In the genomic region with DNA sequence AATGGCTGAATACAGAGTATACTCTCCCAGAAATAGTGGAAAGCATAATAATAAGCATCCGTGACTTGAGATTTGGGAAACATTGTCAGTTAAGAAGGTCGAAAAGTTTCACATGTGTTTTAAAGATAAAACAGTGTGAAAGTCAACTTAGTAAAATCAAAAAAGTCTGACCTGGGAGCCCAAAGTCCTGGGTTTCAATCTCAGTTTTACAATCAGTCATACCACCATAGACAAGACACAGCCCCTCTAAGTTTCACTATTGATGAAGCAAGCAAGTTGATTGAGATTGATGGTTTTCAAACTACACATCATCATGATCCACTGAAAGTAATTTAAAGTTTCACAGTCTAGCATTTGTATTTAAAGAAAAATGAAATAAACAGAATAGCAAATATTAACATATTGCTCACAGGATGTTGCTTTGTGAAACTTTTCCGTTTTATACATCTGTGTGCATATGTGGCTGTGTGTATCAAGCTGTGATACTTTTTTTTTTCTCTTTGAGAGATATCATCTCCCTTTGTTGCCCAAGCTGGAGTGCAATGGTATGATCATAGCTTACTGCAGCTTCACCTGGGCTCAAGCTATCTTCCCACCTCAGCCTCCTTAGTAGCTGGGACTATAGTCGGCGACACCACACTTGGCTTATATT, we compare ENCODE assay signal across 11 cellular contexts.
DNase-seq lines count a peak whose midpoint lies in the region; ATAC-seq lines count a peak whose summit lies in the region.
"Had no signal": no experiment of that assay in that cellular context is flagged by ENCODE, and none has a peak within 500 bp of the region (broad histone marks: within the 10 kb centered on the region; RNA-seq: fewer than 3 reads in every experiment).

No MANE protein-coding gene starts in this region.

- ATAC-seq in GM21717 (IDR thresholded peaks at IDR 0.05; ENCODE audit: unreplicated experiment), result peak; percentile 97
- peak; percentile 87 for ATAC-seq in HG03342 (IDR thresholded peaks at IDR 0.05; ENCODE audit: unreplicated experiment)
- ATAC-seq: PC-3, sciatic nerve had no signal

- H3K36me3 ChIP-seq in HAP-1 (replicated peaks), result peaks cover 4% of the 10 kb centered on the region

- no peaks in the 10 kb centered on the region for H3K27me3 Mint-ChIP-seq in activated naive CD4-positive, alpha-beta T cell treated with anti-CD3 and anti-CD28 coated beads, Interleukin-2, amount 50 U/mL, for 24 hours

- no peak overlapping the region for H3K4me3 Mint-ChIP-seq in activated naive CD4-positive, alpha-beta T cell treated with anti-CD3 and anti-CD28 coated beads, Interleukin-2, amount 50 U/mL, for 24 hours

- no peaks in the 10 kb centered on the region for H3K27me3 ChIP-seq in HAP-1 (ENCODE audit: low read depth)

- H3K4me1 ChIP-seq in HAP-1, result no peaks in the 10 kb centered on the region

- in situ Hi-C loops in HAP-1 (cut with MboI; ENCODE audit: low sequenced_read_pairs), result no loop called here

- no peak for DNase-seq in activated naive CD4-positive, alpha-beta T cell (lab: John Stamatoyannopoulos, UW)
- no peak for DNase-seq in stimulated activated CD4-positive, alpha-beta T cell treated with anti-CD3 and anti-CD28 coated beads, Interleukin-4, amount 100 ng/mL, for 24 hours
- DNase-seq in HAP-1 (ENCODE audit: low spot score in 2 of 2) (no peak), NCI-H1417 treated with DMSO at 0.1 percent for 48 hours (lab: John Stamatoyannopoulos, UW) (no peak), hypothalamus (lab: John Stamatoyannopoulos, UW) (no peak)
- DNase-seq: activated CD4-positive, alpha-beta T cell treated with anti-CD3 and anti-CD28 coated beads for 4 hours; PC-3 had no signal

- no peaks in the 10 kb centered on the region for H3K9me3 Mint-ChIP-seq in activated naive CD4-positive, alpha-beta T cell treated with anti-CD3 and anti-CD28 coated beads, Interleukin-2, amount 50 U/mL, for 24 hours

- no peak overlapping the region for H3K4me3 ChIP-seq in HAP-1

- H3K4me1 Mint-ChIP-seq in activated naive CD4-positive, alpha-beta T cell treated with anti-CD3 and anti-CD28 coated beads, Interleukin-2, amount 50 U/mL, for 24 hours, result peaks cover 30% of the 10 kb centered on the region

- peak overlapping the region; percentile 52 for H3K27ac Mint-ChIP-seq in activated naive CD4-positive, alpha-beta T cell treated with anti-CD3 and anti-CD28 coated beads, Interleukin-2, amount 50 U/mL, for 24 hours

- no peaks in the 10 kb centered on the region for H3K9me3 ChIP-seq in HAP-1

- peaks cover 10% of the 10 kb centered on the region for H3K36me3 Mint-ChIP-seq in activated naive CD4-positive, alpha-beta T cell treated with anti-CD3 and anti-CD28 coated beads, Interleukin-2, amount 50 U/mL, for 24 hours
